ENCODE assay signal across 19 cellular contexts in the genomic region with DNA sequence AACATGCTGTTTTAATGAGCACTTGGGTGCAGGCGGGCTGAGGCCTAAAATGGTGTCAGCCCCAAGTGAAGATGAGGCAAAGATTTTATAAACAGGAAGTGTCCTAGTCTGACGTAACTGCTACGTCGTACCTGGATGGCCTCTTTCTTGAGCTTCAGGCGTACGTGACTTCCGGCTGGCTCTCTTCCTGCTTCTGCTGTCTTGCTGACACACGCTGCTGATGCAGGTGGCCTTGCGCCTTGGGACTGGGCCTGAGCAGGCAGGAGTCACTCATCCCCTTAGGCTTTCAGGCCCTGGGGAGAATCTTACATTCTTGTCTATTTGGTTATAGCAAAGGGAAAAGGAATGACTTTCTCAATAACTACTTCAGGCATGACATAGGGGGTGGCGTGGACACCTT.
"Had no signal": no experiment of that assay in that cellular context is flagged by ENCODE, and none has a peak within 500 bp of the region (broad histone marks: within the 10 kb centered on the region; RNA-seq: fewer than 3 reads in every experiment).

No MANE protein-coding gene starts in this region.

- H3K9me3 ChIP-seq: body of pancreas, sigmoid colon, testis, upper lobe of left lung had no signal

- H3K4me1 ChIP-seq: body of pancreas, sigmoid colon, testis, upper lobe of left lung had no signal

- H3K9me3 Mint-ChIP-seq: activated CD4-positive, alpha-beta memory T cell treated with anti-CD3 and anti-CD28 coated beads for 36 hours; activated T-helper 2 cell treated with anti-CD3 and anti-CD28 coated beads, Interferon-gamma antibody, Interleukin-2, Interleukin-4, amounts not matched to agents 10 μg/mL and 5 μg/mL and 100 μg/mL, durations not matched to agents 14 hours and 24 hours and 36 hours; natural killer cell treated with Interleukin-12 subunit alpha and Interleukin-12 subunit beta and Interleukin-15 and Interleukin-18, amount 100 ng/mL, for 72 hours; stimulated activated memory B cell treated with anti-CD40 and anti-IgM and Interleukin-4, amounts not matched to agents 10 μg/mL and 1 μg/mL and 100 μg/mL, for 72 hours had no signal

- H3K27ac Mint-ChIP-seq: activated T-helper 2 cell treated with anti-CD3 and anti-CD28 coated beads, Interferon-gamma antibody, Interleukin-2, Interleukin-4, amounts not matched to agents 10 μg/mL and 5 μg/mL and 100 μg/mL, durations not matched to agents 14 hours and 24 hours and 36 hours; stimulated activated memory B cell treated with anti-CD40 and anti-IgM and Interleukin-4, amounts not matched to agents 10 μg/mL and 1 μg/mL and 100 μg/mL, for 72 hours had no signal

- H3K27me3 Mint-ChIP-seq: activated CD4-positive, alpha-beta memory T cell treated with anti-CD3 and anti-CD28 coated beads for 36 hours; natural killer cell treated with Interleukin-12 subunit alpha and Interleukin-12 subunit beta and Interleukin-15 and Interleukin-18, amount 100 ng/mL, for 72 hours had no signal

- H3K4me3 Mint-ChIP-seq: activated CD4-positive, alpha-beta memory T cell treated with anti-CD3 and anti-CD28 coated beads for 36 hours; natural killer cell treated with Interleukin-12 subunit alpha and Interleukin-12 subunit beta and Interleukin-15 and Interleukin-18, amount 100 ng/mL, for 72 hours; stimulated activated memory B cell treated with anti-CD40 and anti-IgM and Interleukin-4, amounts not matched to agents 10 μg/mL and 1 μg/mL and 100 μg/mL, for 72 hours had no signal

- DNase-seq: activated CD4-positive, alpha-beta memory T cell treated with anti-CD3 and anti-CD28 coated beads for 36 hours; activated CD4-positive, CD25-positive, alpha-beta regulatory T cell treated with anti-CD3 and anti-CD28 coated beads, Interleukin-2, amount 50 U/mL, for 72 hours; activated T-cell treated with anti-CD3 and anti-CD28 coated beads, Interleukin-2, amount 50 U/mL, for 1 hour; body of pancreas; caudate nucleus; foreskin fibroblast; mesendoderm; nucleus accumbens; posterior cingulate gyrus; sigmoid colon; stimulated activated CD4-positive, alpha-beta T cell treated with anti-CD3 and anti-CD28 coated beads, Interleukin-4, amount 100 ng/mL, for 4 hours; T-helper 2 cell; testis had no signal

- H2AFZ ChIP-seq: hepatocyte had no signal

- H3K27ac ChIP-seq: body of pancreas, hepatocyte, sigmoid colon, testis, VCaP had no signal

- H3K27me3 ChIP-seq: body of pancreas, hepatocyte, sigmoid colon, testis, upper lobe of left lung had no signal

- H3K36me3 ChIP-seq: sigmoid colon, upper lobe of left lung had no signal

- H3K4me1 Mint-ChIP-seq: stimulated activated memory B cell treated with anti-CD40 and anti-IgM and Interleukin-4, amounts not matched to agents 10 μg/mL and 1 μg/mL and 100 μg/mL, for 72 hours had no signal

- H3K36me3 Mint-ChIP-seq: activated CD4-positive, alpha-beta memory T cell treated with anti-CD3 and anti-CD28 coated beads for 36 hours; natural killer cell treated with Interleukin-12 subunit alpha and Interleukin-12 subunit beta and Interleukin-15 and Interleukin-18, amount 100 ng/mL, for 72 hours; stimulated activated memory B cell treated with anti-CD40 and anti-IgM and Interleukin-4, amounts not matched to agents 10 μg/mL and 1 μg/mL and 100 μg/mL, for 72 hours had no signal

- ATAC-seq: body of pancreas; natural killer cell treated with Interleukin-12 subunit alpha and Interleukin-12 subunit beta and Interleukin-15 and Interleukin-18, amount 100 ng/mL, for 72 hours; stimulated activated memory B cell treated with anti-CD40 and anti-IgM and Interleukin-4, amounts not matched to agents 10 μg/mL and 1 μg/mL and 100 μg/mL, for 72 hours had no signal

- H3K4me2 ChIP-seq: hepatocyte had no signal

- H3K4me3 ChIP-seq: body of pancreas, hepatocyte, sigmoid colon, testis, upper lobe of left lung had no signal

- H3K79me2 ChIP-seq: hepatocyte had no signal
